11 cellular contexts compared by ENCODE assay signal in the genomic region with DNA sequence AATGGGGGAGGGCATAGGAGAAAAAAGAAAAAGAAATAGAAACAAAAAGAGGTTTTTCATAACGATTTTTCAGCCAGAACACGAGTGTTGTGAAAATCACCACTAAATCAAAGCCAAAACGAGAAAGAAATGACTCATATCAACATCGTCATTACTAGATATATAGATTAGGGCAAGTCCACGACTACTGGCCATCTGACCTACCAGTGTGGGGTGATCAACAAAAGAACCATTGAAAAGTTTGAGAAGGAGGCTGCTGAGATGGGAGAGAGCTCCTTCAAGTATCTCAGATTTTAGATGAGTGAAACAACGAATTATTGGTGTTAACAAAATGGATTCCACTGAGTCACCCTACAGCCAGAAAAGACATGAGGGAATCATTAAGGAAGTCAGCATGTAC. TPM values are rescaled to one million over a fixed set of nuclear protein-coding genes. Genes with fewer than 3 reads are reported as not detected.
"Had no signal": no experiment of that assay in that cellular context is flagged by ENCODE, and none has a peak within 500 bp of the region (broad histone marks: within the 10 kb centered on the region; RNA-seq: fewer than 3 reads in every experiment).

No MANE protein-coding gene starts in this region.

- H3K4me1 ChIP-seq: HAP-1 had no signal

- H3K4me1 Mint-ChIP-seq: IgD-negative memory B cell had no signal

- H3K4me2 ChIP-seq: GM23338 had no signal

- H3K9me3 Mint-ChIP-seq: GM23338 had no signal

- H3K9me3 ChIP-seq: HAP-1 had no signal

- H2AFZ ChIP-seq: GM23338 had no signal

- H3K36me3 Mint-ChIP-seq: IgD-negative memory B cell had no signal

- FAIRE-seq: H1, H54, HepG2 had no signal

- ATAC-seq: GM23338, HCT116, HepG2 had no signal

- DNase-seq: HFFc6, KBM-7 had no signal

- H3K36me3 ChIP-seq: HAP-1 had no signal

- H3K4me3 ChIP-seq: GM23338, HAP-1 had no signal

- H3K27ac ChIP-seq: HL-60 had no signal

- H3K27ac Mint-ChIP-seq: GM23338, HFFc6, IgD-negative memory B cell had no signal

- H3K4me3 Mint-ChIP-seq: GM23338, HFFc6, IgD-negative memory B cell had no signal

RNA-seq across cellular contexts. Expression of a gene that starts 33.5 kb away (rescaled TPM):
- total RNA-seq: GM23338, H1, HepG2, HFFc6, HT1080 had no signal
- polyA plus RNA-seq: GM23338, H1, HepG2, IgD-negative memory B cell had no signal
